Comparison of ENCODE assay signal across 11 cellular contexts in the genomic region with DNA sequence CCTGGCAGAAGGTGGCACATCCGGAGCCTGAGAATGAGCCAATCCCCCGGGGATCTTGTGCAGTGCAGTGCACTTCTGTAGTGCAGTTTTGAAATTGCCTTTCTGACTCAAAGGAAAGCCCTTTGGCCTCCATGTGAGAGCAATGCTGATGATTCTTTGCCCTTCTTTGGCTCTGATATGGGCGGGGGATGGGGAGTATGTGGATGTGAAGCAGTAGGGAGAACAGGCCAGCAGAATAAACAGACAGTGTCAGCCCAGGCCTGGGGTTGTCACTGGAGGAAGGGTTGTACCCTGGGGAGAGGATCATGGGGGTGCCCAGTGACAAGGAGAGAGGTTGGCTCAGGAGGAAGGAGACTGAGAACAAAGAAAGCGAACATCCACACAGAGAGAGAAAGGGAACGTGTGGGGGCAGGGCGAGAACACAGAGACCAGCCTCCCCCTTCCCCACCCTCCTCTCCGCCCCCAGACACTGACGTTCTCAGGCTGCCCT.
A peak's percentile ranks its signal among the peaks of the same experiment; 100 is the strongest.
DNase-seq lines count a peak whose midpoint lies in the region; ATAC-seq and TF ChIP-seq lines count a peak whose summit lies in the region.
"Had no signal": no experiment of that assay in that cellular context is flagged by ENCODE, and none has a peak within 500 bp of the region (broad histone marks: within the 10 kb centered on the region; RNA-seq: fewer than 3 reads in every experiment).

No MANE protein-coding gene starts in this region.

- TF ChIP-seq CTCF in AG10803 (conservative IDR thresholded peaks at IDR 0.05; ENCODE audit: low read length) (no peak), lower lobe of right lung (IDR thresholded peaks at IDR 0.05) (no peak)

- H3K27ac ChIP-seq in lower lobe of right lung = no peak overlapping the region
- H3K27ac ChIP-seq: ovary had no signal

- H3K9me3 ChIP-seq in lower lobe of right lung = no peaks in the 10 kb centered on the region
- H3K9me3 ChIP-seq: Caco-2, ovary had no signal

- H3K4me3 ChIP-seq in AG10803 (ENCODE audit: low read length) = no peak overlapping the region
- no peak overlapping the region for H3K4me3 ChIP-seq in lower lobe of right lung
- H3K4me3 ChIP-seq: ovary had no signal

- intact Hi-C loops in lower lobe of right lung (cut with DNase I) = no loop called here

- H3K4me1 ChIP-seq in lower lobe of right lung = peaks cover 2% of the 10 kb centered on the region
- H3K4me1 ChIP-seq: Caco-2 had no signal

- H3K27me3 ChIP-seq in lower lobe of right lung (ENCODE audit: low read depth) = no peaks in the 10 kb centered on the region
- H3K27me3 ChIP-seq: ovary had no signal

- no peaks in the 10 kb centered on the region for H3K36me3 ChIP-seq in lower lobe of right lung
- H3K36me3 ChIP-seq: ovary had no signal

- peak; percentile 34 for ATAC-seq in GM21825 (IDR thresholded peaks at IDR 0.05; ENCODE audit: unreplicated experiment)
- peak; percentile 52 to 57 for ATAC-seq in lower lobe of right lung
- no peak for ATAC-seq in GM21528 (IDR thresholded peaks at IDR 0.05; ENCODE audit: low FRiP score, unreplicated experiment)
- ATAC-seq in HG02973 (IDR thresholded peaks at IDR 0.05; ENCODE audit: unreplicated experiment) = no peak

- DNase-seq in AG10803 (ENCODE audit: low read depth) (peak; percentile 90), astrocyte of the hippocampus (ENCODE audit: low read depth, low spot score) (peak; percentile 21), lower lobe of right lung (no peak), OCI-M2 (lab: John Stamatoyannopoulos, UW; ENCODE audit: unreplicated experiment) (no peak)
- DNase-seq in stimulated activated CD4-positive, alpha-beta T cell treated with anti-CD3 and anti-CD28 coated beads, Interleukin-4, amount 100 ng/mL, for 4 hours = no peak
- DNase-seq: NCI-H774, ovary had no signal

Comparison
In these comparisons a context has a peak if more than half of its experiments do, and no peak if none do; other contexts are left out.
1. DNase-seq: peak in AG10803 (single experiment) and astrocyte of the hippocampus (single experiment); none in lower lobe of right lung (single experiment), OCI-M2 (single experiment) and stimulated activated CD4-positive, alpha-beta T cell treated with anti-CD3 and anti-CD28 coated beads, Interleukin-4, amount 100 ng/mL, for 4 hours (0 of 2).
2. ATAC-seq: peak in GM21825 (single experiment) and lower lobe of right lung (2 of 2); none in GM21528 (single experiment) and HG02973 (single experiment).